8 cellular contexts compared by ENCODE assay signal in the genomic region with DNA sequence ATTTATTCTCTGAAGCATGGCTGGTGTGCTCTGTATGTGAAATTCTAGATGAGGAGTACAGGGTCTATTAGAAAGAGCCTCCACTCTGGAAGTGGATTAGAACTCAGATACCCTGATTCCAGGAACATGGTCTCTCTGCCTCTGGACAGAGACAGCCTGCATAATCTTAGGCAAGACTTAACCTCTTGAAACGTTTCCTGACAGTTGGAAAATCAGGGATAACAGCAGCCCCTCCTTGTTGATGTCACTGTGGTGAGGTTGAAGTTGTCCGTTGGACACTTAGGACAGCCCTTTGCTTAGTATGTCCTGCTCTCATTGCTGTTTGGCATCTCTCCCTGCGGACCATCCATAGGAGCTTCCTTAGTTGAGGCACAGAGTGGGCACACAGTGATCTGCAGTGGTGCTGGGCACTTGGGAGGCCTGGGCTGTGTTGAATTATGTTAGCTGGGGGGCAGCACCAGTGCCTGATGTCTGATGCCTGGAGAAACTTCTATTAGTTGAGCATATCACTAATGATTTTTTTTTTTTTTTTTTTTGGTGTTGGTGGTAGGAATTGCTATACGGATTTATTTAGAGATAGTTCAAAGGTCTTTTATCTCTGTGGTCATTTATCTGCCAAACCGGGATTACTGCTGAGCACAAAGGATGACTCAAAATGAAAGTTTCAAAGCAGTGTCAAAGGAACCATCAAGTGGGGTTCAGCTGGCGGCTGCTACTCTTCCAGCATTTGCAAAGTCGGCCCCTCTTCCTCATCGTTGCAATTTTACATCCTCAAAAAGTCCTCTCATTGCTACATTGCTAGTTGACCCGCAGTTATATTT.
DNase-seq lines count a peak whose midpoint lies in the region; ATAC-seq and TF ChIP-seq lines count a peak whose summit lies in the region.

No MANE protein-coding gene starts in this region.

- H3K27ac ChIP-seq in OCI-LY3 (ENCODE audit: low read length) (peak overlapping the region; percentile 70), brain microvascular endothelial cell (no peak overlapping the region)

- peaks cover 49% of the 10 kb centered on the region for H3K4me1 Mint-ChIP-seq in nephron progenitor cell

- H3K9me3 ChIP-seq in OCI-LY3 (ENCODE audit: insufficient read depth, low read length), result no peaks in the 10 kb centered on the region

- no peak for TF ChIP-seq CTCF in OCI-LY3 (IDR thresholded peaks at IDR 0.05; ENCODE audit: low read depth, low read length)
- TF ChIP-seq CTCF in nephron progenitor cell (IDR thresholded peaks at IDR 0.05), result no peak
- TF ChIP-seq CTCF in brain microvascular endothelial cell (IDR thresholded peaks at IDR 0.05; ENCODE audit: low read depth, low read length, missing control alignments), result no peak

- in situ Hi-C loops in brain microvascular endothelial cell (cut with HindIII; ENCODE audit: low pct_ligation_motif_present, low sequenced_read_pairs), result no loop called here

- H3K27me3 ChIP-seq in OCI-LY3 (ENCODE audit: low read depth, low read length) (no peaks in the 10 kb centered on the region), brain microvascular endothelial cell (replicated peaks) (no peaks in the 10 kb centered on the region)

- peaks cover 78% of the 10 kb centered on the region for H3K36me3 Mint-ChIP-seq in nephron progenitor cell (ENCODE audit: low read depth)

- DNase-seq in nephron progenitor cell (no peak), NCI-H1436 treated with DMSO at 0.1 percent for 48 hours (lab: John Stamatoyannopoulos, UW) (no peak), NCI-H187 treated with DMSO at 0.1 percent for 48 hours (lab: John Stamatoyannopoulos, UW) (no peak), brain microvascular endothelial cell (no peak), SW 1271 (lab: John Stamatoyannopoulos, UW) (no peak)

- H3K4me3 ChIP-seq in OCI-LY3 (ENCODE audit: low read length) (peak overlapping the region; percentile 41), brain microvascular endothelial cell (ENCODE audit: low read depth, low read length) (no peak overlapping the region)

- peak overlapping the region; percentile 52; the same call in 1 of the 2 replicates for H3K9ac ChIP-seq in OCI-LY3 (ENCODE audit: low read length)

- H3K4me1 ChIP-seq in OCI-LY3 (ENCODE audit: low read length), result peaks cover 39% of the 10 kb centered on the region

- H3K4me2 ChIP-seq in OCI-LY3 (ENCODE audit: low read length), result peak overlapping the region; percentile 88

- H3K9me3 Mint-ChIP-seq in nephron progenitor cell, result peaks cover 6% of the 10 kb centered on the region

- peak overlapping the region; percentile 51 for H3K27ac Mint-ChIP-seq in nephron progenitor cell

- H3K36me3 ChIP-seq in OCI-LY3 (replicated peaks; ENCODE audit: low read depth, low read length) (peaks cover 23% of the 10 kb centered on the region), brain microvascular endothelial cell (replicated peaks) (no peaks in the 10 kb centered on the region)

- no peak overlapping the region for H2AFZ ChIP-seq in OCI-LY3 (ENCODE audit: low read depth, low read length)

- no peaks in the 10 kb centered on the region for H4K20me1 ChIP-seq in OCI-LY3 (ENCODE audit: insufficient read depth, low read length)

- no peaks in the 10 kb centered on the region for H3K27me3 Mint-ChIP-seq in nephron progenitor cell (ENCODE audit: low read depth, poor library complexity)

- H3K79me2 ChIP-seq in OCI-LY3 (ENCODE audit: low read length), result peaks cover 3% of the 10 kb centered on the region; the same call in 1 of the 2 replicates

- peak; percentile 93 for ATAC-seq in GM18519 (IDR thresholded peaks at IDR 0.05; ENCODE audit: low FRiP score, unreplicated experiment)
- peak; percentile 91 for ATAC-seq in GM21825 (IDR thresholded peaks at IDR 0.05; ENCODE audit: unreplicated experiment)

- no peak overlapping the region for H3K4me3 Mint-ChIP-seq in nephron progenitor cell
